In genomic region chr19:48992571-48993174, GRCh38 we compare ENCODE assay signal across 1 cellular context.
TF ChIP-seq lines count a peak whose summit lies in the region.

No MANE protein-coding gene starts in this region.

TF ChIP-seq in K562, 482 proteins besides CTCF, POLR2A, EP300 and RAD21 (continued from another document):
- TF ChIP-seq ZBTB26 (CRISPR knock-in tag; IDR thresholded peaks at IDR 0.05): 0 out of 2 replicates have a peak, but pooled peaks have one; percentile 3
- TF ChIP-seq RBFOX2 (IDR thresholded peaks at IDR 0.05; ENCODE audit: low read depth, low read length): no peak
- no peak for TF ChIP-seq SOX6 (IDR thresholded peaks at IDR 0.05)
- TF ChIP-seq PHB (CRISPR knock-in tag; IDR thresholded peaks at IDR 0.05): peak; percentile 73; the same call in 1 of the 2 replicates
- TF ChIP-seq BRD4 (IDR thresholded peaks at IDR 0.05): no peak
- TF ChIP-seq STAT5A (IDR thresholded peaks at IDR 0.05; ENCODE audit: borderline replicate concordance, low read length): no peak
- no peak for TF ChIP-seq ZNF134 (CRISPR knock-in tag; conservative IDR thresholded peaks at IDR 0.05)
